Comparison of ENCODE assay signal across 8 cellular contexts in genomic region chr19:48329167-48329891, GRCh38. TPM values are rescaled to one million over a fixed set of nuclear protein-coding genes. Genes with fewer than 3 reads are reported as not detected.
A peak's percentile ranks its signal among the peaks of the same experiment; 100 is the strongest.
DNase-seq lines count a peak whose midpoint lies in the region; ATAC-seq and TF ChIP-seq lines count a peak whose summit lies in the region.

No MANE protein-coding gene starts in this region.

- H3K4me3 ChIP-seq in cardiac fibroblast (replicated peaks in 1 of 2; ENCODE audit: low read depth in 2 of 2, low read length in 2 of 2) = no peak overlapping the region

- TF ChIP-seq CTCF in cardiac fibroblast (IDR thresholded peaks at IDR 0.05; ENCODE audit: low read depth, low read length) = no peak

- no peak for ATAC-seq in HG03139 (IDR thresholded peaks at IDR 0.05; ENCODE audit: unreplicated experiment)

- peak; percentile 65 for DNase-seq in NCI-H82 (lab: John Stamatoyannopoulos, UW)
- DNase-seq in NCI-H82 treated with DMSO at 0.1 percent for 48 hours (lab: John Stamatoyannopoulos, UW; ENCODE audit: unreplicated experiment) = no peak
- peak in 3 of 5 donors; percentile 27 to 66 (median 34) for DNase-seq in T-helper 1 cell
- peak; percentile 46 to 57 for DNase-seq in cardiac fibroblast (ENCODE audit: low read depth in 2 of 2)
- peak; percentile 63 for DNase-seq in myocyte (ENCODE audit: low read depth)
- no peak for DNase-seq in NCI-H2107 treated with DMSO at 0.1 percent for 48 hours (lab: John Stamatoyannopoulos, UW; ENCODE audit: unreplicated experiment)
- DNase-seq in SK-N-DZ (ENCODE audit: low spot score) = no peak

RNA-seq across cellular contexts. Expression of gene EMP3, which starts 4.0 kb away (rescaled TPM):
- total RNA-seq in myocyte = 261 and 322 TPM in 2 replicates
- 427 TPM for polyA plus RNA-seq in myocyte (2012)
- polyA plus RNA-seq in SK-N-DZ (2014; cell fraction: cytosol; rRNA removed) = 0.66 and 2.1 TPM in 2 replicates
- polyA plus RNA-seq in SK-N-DZ (2014; cell fraction: nucleus; rRNA removed) = 0.67 and 1.6 TPM in 2 replicates

RNA-seq across cellular contexts. Expression of gene TMEM143, which starts 34.4 kb away (rescaled TPM):
- 10.1 and 10.4 TPM in 2 replicates for total RNA-seq in myocyte
- polyA plus RNA-seq in myocyte (2012) = 12.3 TPM
- polyA plus RNA-seq in SK-N-DZ (2014; cell fraction: cytosol; rRNA removed) = 3.7 and 6.0 TPM in 2 replicates
- 8.6 and 18.9 TPM in 2 replicates for polyA plus RNA-seq in SK-N-DZ (2014; cell fraction: nucleus; rRNA removed)

RNA-seq across cellular contexts. Expression of gene SYNGR4, which starts 34.8 kb away (rescaled TPM):
- total RNA-seq in myocyte = not detected in 2 replicates
- polyA plus RNA-seq in myocyte (2012) = not detected
- polyA plus RNA-seq in SK-N-DZ (2014; cell fraction: cytosol; rRNA removed) = not detected in 2 replicates
- polyA plus RNA-seq in SK-N-DZ (2014; cell fraction: nucleus; rRNA removed) = not detected in 2 replicates

RNA-seq across cellular contexts. Expression of gene ZNF114, which starts 59.4 kb away (rescaled TPM):
- not detected in 2 replicates for total RNA-seq in myocyte
- polyA plus RNA-seq in myocyte (2012) = not detected
- polyA plus RNA-seq in SK-N-DZ (2014; cell fraction: cytosol; rRNA removed) = 0.63 and 0.82 TPM in 2 replicates
- polyA plus RNA-seq in SK-N-DZ (2014; cell fraction: nucleus; rRNA removed) = 0.27 TPM in 1 of 2 replicates, not detected in the other

Comparison
In these comparisons a context has a peak if more than half of its experiments do, and no peak if none do; other contexts are left out.
1. DNase-seq: peak in NCI-H82 (single experiment), T-helper 1 cell (3 of 5), cardiac fibroblast (2 of 2) and myocyte (single experiment); none in NCI-H82 treated with DMSO at 0.1 percent for 48 hours (single experiment), NCI-H2107 treated with DMSO at 0.1 percent for 48 hours (single experiment) and SK-N-DZ (single experiment).